17 cellular contexts compared by ENCODE assay signal in the genomic region with DNA sequence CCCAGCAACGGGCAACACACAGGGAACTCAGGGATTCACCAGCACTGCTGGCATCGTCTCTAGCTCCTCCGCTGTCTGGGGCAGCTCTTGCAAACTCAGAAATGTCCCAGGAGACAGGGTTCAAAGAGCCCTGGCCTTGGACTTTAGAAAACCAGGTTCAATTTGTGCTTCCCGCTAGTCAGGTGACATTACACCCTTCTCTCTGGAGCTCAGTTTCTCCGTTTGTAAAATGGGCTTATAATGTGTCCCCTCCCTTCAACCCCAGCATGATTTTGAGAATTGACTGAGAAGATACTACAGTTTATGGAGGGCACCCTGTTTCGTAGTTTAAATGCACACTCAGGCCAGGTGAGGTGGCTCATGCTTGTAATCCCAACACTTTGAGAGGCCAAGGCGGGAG. TPM values are rescaled to one million over a fixed set of nuclear protein-coding genes. Genes with fewer than 3 reads are reported as not detected.
"Had no signal": no experiment of that assay in that cellular context is flagged by ENCODE, and none has a peak within 500 bp of the region (broad histone marks: within the 10 kb centered on the region; RNA-seq: fewer than 3 reads in every experiment).

No MANE protein-coding gene starts in this region.

- FAIRE-seq: endometrium had no signal

- H3K27me3 ChIP-seq: esophagus muscularis mucosa had no signal

- H3K27ac Mint-ChIP-seq: activated T-helper 2 cell treated with anti-CD3 and anti-CD28 coated beads, Interferon-gamma antibody, Interleukin-2, Interleukin-4, amounts not matched to agents 10 μg/mL and 5 μg/mL and 100 μg/mL, durations not matched to agents 14 hours and 24 hours and 36 hours; brain; stimulated activated effector memory CD8-positive, alpha-beta T cell treated with anti-CD3 and anti-CD28 coated beads, Interleukin-12 subunit alpha, Interleukin-12 subunit beta, amount 100 ng/mL, for 72 hours had no signal

- H3K4me3 Mint-ChIP-seq: brain; stimulated activated effector memory CD8-positive, alpha-beta T cell treated with anti-CD3 and anti-CD28 coated beads, Interleukin-12 subunit alpha, Interleukin-12 subunit beta, amount 100 ng/mL, for 72 hours had no signal

- H2AFZ ChIP-seq: parathyroid adenoma had no signal

- H3K4me3 ChIP-seq: esophagus muscularis mucosa, mucosa of descending colon, smooth muscle cell, tibial artery had no signal

- H3K27ac ChIP-seq: esophagus muscularis mucosa, parathyroid adenoma, tibial artery had no signal

- H3K9me3 ChIP-seq: esophagus muscularis mucosa, mucosa of descending colon, tibial artery had no signal

- H3K9me3 Mint-ChIP-seq: activated T-helper 2 cell treated with anti-CD3 and anti-CD28 coated beads, Interferon-gamma antibody, Interleukin-2, Interleukin-4, amounts not matched to agents 10 μg/mL and 5 μg/mL and 100 μg/mL, durations not matched to agents 14 hours and 24 hours and 36 hours; brain; stimulated activated effector memory CD8-positive, alpha-beta T cell treated with anti-CD3 and anti-CD28 coated beads, Interleukin-12 subunit alpha, Interleukin-12 subunit beta, amount 100 ng/mL, for 72 hours had no signal

- H3K9ac ChIP-seq: parathyroid adenoma had no signal

- H3K79me2 ChIP-seq: parathyroid adenoma had no signal

- H3K4me2 ChIP-seq: smooth muscle cell had no signal

- ATAC-seq: stimulated activated effector memory CD8-positive, alpha-beta T cell treated with anti-CD3 and anti-CD28 coated beads, Interleukin-12 subunit alpha, Interleukin-12 subunit beta, amount 100 ng/mL, for 72 hours had no signal

- H3K36me3 ChIP-seq: esophagus muscularis mucosa, tibial artery had no signal

- DNase-seq: activated CD4-positive, alpha-beta T cell treated with anti-CD3 and anti-CD28 coated beads, Interleukin-2, amount 50 U/mL, for 4 hours; activated naive CD4-positive, alpha-beta T cell treated with anti-CD3 and anti-CD28 coated beads, Interleukin-2, amount 50 U/mL, for 16 hours; amygdala; dermis blood vessel endothelial cell; tibial artery had no signal

- H3K36me3 Mint-ChIP-seq: brain; stimulated activated effector memory CD8-positive, alpha-beta T cell treated with anti-CD3 and anti-CD28 coated beads, Interleukin-12 subunit alpha, Interleukin-12 subunit beta, amount 100 ng/mL, for 72 hours had no signal

RNA-seq across cellular contexts. Expression of gene EPN3, which starts 26.2 kb away (rescaled TPM):
- total RNA-seq: activated T-helper 2 cell treated with anti-CD3 and anti-CD28 coated beads, Interferon-gamma antibody, Interleukin-2, Interleukin-4, amounts not matched to agents 10 μg/mL and 5 μg/mL and 100 μg/mL, durations not matched to agents 14 hours and 24 hours and 36 hours; esophagus muscularis mucosa; lung microvascular endothelial cell; T-helper 2 cell treated with Interferon-gamma antibody and Interleukin-4, amounts not matched to agents 100 ng/mL and 5 ng/mL, for 36 hours had no signal
- polyA plus RNA-seq: neural cell had no signal

RNA-seq across cellular contexts. Expression of gene CHAD, which starts 37.6 kb away (rescaled TPM):
- total RNA-seq: activated T-helper 2 cell treated with anti-CD3 and anti-CD28 coated beads, Interferon-gamma antibody, Interleukin-2, Interleukin-4, amounts not matched to agents 10 μg/mL and 5 μg/mL and 100 μg/mL, durations not matched to agents 14 hours and 24 hours and 36 hours; dermis blood vessel endothelial cell; esophagus muscularis mucosa; fibroblast of villous mesenchyme; smooth muscle cell; T-helper 2 cell treated with Interferon-gamma antibody and Interleukin-4, amounts not matched to agents 100 ng/mL and 5 ng/mL, for 36 hours had no signal
- polyA plus RNA-seq: neural cell had no signal
